8 cellular contexts compared by ENCODE assay signal in the genomic region with DNA sequence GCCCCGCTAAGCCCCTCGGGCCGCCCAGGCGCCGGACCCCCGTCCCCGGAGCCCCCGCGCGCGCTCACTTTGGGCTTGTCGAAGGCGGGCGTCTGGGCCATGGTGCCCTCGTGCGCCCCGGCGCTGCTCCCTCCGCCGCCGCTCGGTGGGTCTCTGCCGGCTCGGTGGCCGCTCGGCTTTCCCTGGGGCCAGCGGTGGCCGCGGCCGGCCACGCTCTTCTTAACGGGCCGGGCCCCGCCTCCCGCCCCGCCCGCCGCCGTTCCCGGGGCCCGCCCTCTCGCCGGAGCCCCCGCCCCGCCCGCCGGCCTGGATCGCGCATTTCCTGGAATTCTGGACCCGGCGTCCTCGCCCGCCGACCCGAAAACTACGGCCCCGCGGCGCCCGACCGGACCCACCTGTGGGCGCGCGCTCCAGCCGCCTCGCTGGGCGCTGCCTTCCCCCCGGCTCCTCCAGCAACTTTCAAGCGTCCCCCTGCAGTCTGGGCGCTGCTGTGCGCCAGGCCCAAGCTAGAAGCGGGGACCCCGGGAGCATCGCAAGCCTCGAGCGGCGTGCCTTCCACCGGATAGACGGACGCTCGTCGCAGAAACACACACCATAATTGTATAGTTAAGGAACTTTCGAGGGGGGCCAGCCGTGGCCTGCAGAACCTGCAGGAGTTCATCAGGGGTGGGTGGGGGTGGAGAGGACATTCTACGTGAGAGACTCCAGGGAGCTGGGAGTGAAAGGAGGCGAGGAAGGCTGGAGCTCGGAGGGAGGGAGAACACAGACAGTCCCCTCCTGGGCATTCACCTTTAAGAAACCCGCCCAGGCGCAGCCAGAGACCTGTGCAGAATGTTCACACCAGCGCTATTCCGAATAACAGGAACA. TPM values are rescaled to one million over a fixed set of nuclear protein-coding genes. Genes with fewer than 3 reads are reported as not detected.
DNase-seq lines count a peak whose midpoint lies in the region; ATAC-seq and TF ChIP-seq lines count a peak whose summit lies in the region.

A gene (minus strand): TSS at position 193 of the 867 bp plus-strand sequence. CDS start 92 bp downstream, at position 101.

- no peaks in the 10 kb centered on the region for H3K36me3 ChIP-seq in adrenal gland (replicated peaks in 1 of 2)
- peaks cover 0 to 12% (median 0%) of the 10 kb centered on the region in 9 donors for H3K36me3 ChIP-seq in heart right ventricle
- no peaks in the 10 kb centered on the region for H3K36me3 ChIP-seq in trophoblast cell (ENCODE audit: control insufficient read depth in 1 of 2, insufficient read depth in 2 of 2, low read length in 2 of 2)

- H3K9ac ChIP-seq in trophoblast cell (ENCODE audit: low read length) = peak within 1 kb of the TSS; percentile 64

- DNase-seq in ELF-1 (ENCODE audit: low read depth, low spot score) (peak; percentile 57), RPMI8226 (peak; percentile 65), adrenal gland (peak; percentile 42 to 73 (median 65)), heart right ventricle (peak; percentile 77 to 79), trophoblast cell (peak; percentile 66)

- peaks cover 9% of the 10 kb centered on the region for H3K79me2 ChIP-seq in trophoblast cell (ENCODE audit: control insufficient read depth, insufficient read depth, low read length, poor library complexity)

- peaks cover 13% of the 10 kb centered on the region for H3K79me1 ChIP-seq in trophoblast cell (ENCODE audit: low read length)

- H2BK5ac ChIP-seq in trophoblast cell (ENCODE audit: low read depth, low read length, poor library complexity) = peak within 1 kb of the TSS; percentile 87

- 0% methylated on average over 9 to 91 of the region's 91 CpGs for WGBS in adrenal gland, 4 donors
- WGBS in heart right ventricle, 2 donors = 1% methylated on average over 81 to 91 of the region's 91 CpGs
- no CpG with 5 or more reads among the region's 91 CpGs for WGBS in trophoblast cell (ENCODE audit: extremely low coverage, insufficient coverage, insufficient read length)

- peak within 1 kb of the TSS; percentile 89 for H2AFZ ChIP-seq in trophoblast cell (ENCODE audit: insufficient read depth, low read length, poor library complexity)

- H3K27me3 ChIP-seq in adrenal gland (no peaks in the 10 kb centered on the region), heart right ventricle (no peaks in the 10 kb centered on the region), trophoblast cell (ENCODE audit: insufficient read depth, low read length) (no peaks in the 10 kb centered on the region)

- ATAC-seq in HG03378 (IDR thresholded peaks at IDR 0.05; ENCODE audit: unreplicated experiment) (peak; percentile 27), heart right ventricle (peak; percentile 64 to 94 (median 84)), HG02938 (IDR thresholded peaks at IDR 0.05; ENCODE audit: unreplicated experiment) (no peak), HG03045 (IDR thresholded peaks at IDR 0.05; ENCODE audit: unreplicated experiment) (no peak)

- H2AK5ac ChIP-seq in trophoblast cell (ENCODE audit: low read length) = peak within 1 kb of the TSS; percentile 69

- H3K4me3 ChIP-seq in adrenal gland (peak within 1 kb of the TSS; percentile 34 to 98 (median 78)), heart right ventricle (peak within 1 kb of the TSS; percentile 59 to 91 (median 83)), trophoblast cell (ENCODE audit: low read depth, low read length) (peak within 1 kb of the TSS; percentile 82)

- peak within 1 kb of the TSS; percentile 93 for H3K14ac ChIP-seq in trophoblast cell (ENCODE audit: low read length)

- H4K8ac ChIP-seq in trophoblast cell (ENCODE audit: low read depth, low read length) = peak within 1 kb of the TSS; percentile 95

- H3K9me3 ChIP-seq in adrenal gland (replicated peaks in 1 of 3) = no peaks in the 10 kb centered on the region
- H3K9me3 ChIP-seq in heart right ventricle = no peaks in the 10 kb centered on the region
- no peaks in the 10 kb centered on the region for H3K9me3 ChIP-seq in trophoblast cell (ENCODE audit: insufficient read depth, low read depth, low read length)

- intact Hi-C loops in adrenal gland (cut with DNase I) = no loop called here
- intact Hi-C loops in heart right ventricle (cut with DNase I) = loop anchor here in 1 of 10 donors (2.0 kb wide), 1 partner anchor 39 kb away; no protein-coding TSS in a partner anchor

- TF ChIP-seq POLR2A in adrenal gland (IDR thresholded peaks at IDR 0.05) = peak in 1 of 2 donors; percentile 35

- peak within 1 kb of the TSS; percentile 82 for H4K91ac ChIP-seq in trophoblast cell (ENCODE audit: low read depth, low read length)

- H3K23ac ChIP-seq in trophoblast cell (ENCODE audit: low read length) = no peak within 1 kb of the TSS

- TF ChIP-seq CTCF in adrenal gland (IDR thresholded peaks at IDR 0.05) (peak in 1 of 6 experiments; percentile 29), heart right ventricle (IDR thresholded peaks at IDR 0.05) (peak in 1 of 9 donors; percentile 7)

- peak within 1 kb of the TSS; percentile 97 for H3K4me2 ChIP-seq in trophoblast cell (ENCODE audit: low read length)

- peak within 1 kb of the TSS; percentile 65 for H3K4ac ChIP-seq in trophoblast cell (ENCODE audit: low read depth, low read length)

- peak within 1 kb of the TSS; percentile 98 for H3K18ac ChIP-seq in trophoblast cell (ENCODE audit: low read length)

- H2BK120ac ChIP-seq in trophoblast cell (ENCODE audit: insufficient read depth, low read length, poor library complexity) = peak within 1 kb of the TSS; percentile 70

- peak within 1 kb of the TSS; percentile 33 to 90 (median 52) for H3K27ac ChIP-seq in adrenal gland
- H3K27ac ChIP-seq in heart right ventricle = peak within 1 kb of the TSS; percentile 77 to 94 (median 86)
- peak within 1 kb of the TSS; percentile 35 for H3K27ac ChIP-seq in trophoblast cell (ENCODE audit: low read depth, low read length)

- H2BK12ac ChIP-seq in trophoblast cell (ENCODE audit: low read length) = peak within 1 kb of the TSS; percentile 4

- peak within 1 kb of the TSS; percentile 86 for H4K12ac ChIP-seq in trophoblast cell (ENCODE audit: low read depth, low read length)

- peaks cover 5 to 9% of the 10 kb centered on the region in 2 donors for H3K4me1 ChIP-seq in adrenal gland (replicated peaks in 1 of 2)
- peaks cover 10 to 54% (median 39%) of the 10 kb centered on the region in 9 donors for H3K4me1 ChIP-seq in heart right ventricle
- H3K4me1 ChIP-seq in trophoblast cell (ENCODE audit: control insufficient read depth in 1 of 2, insufficient read depth in 2 of 2, low read length in 2 of 2) = peaks cover 5 to 7% of the 10 kb centered on the region in 2 experiments

RNA-seq across cellular contexts. Expression of the gene that starts here (rescaled TPM):
- total RNA-seq in adrenal gland = 10 to 100 TPM in 5 of 8 donors, 1 to 10 TPM in 3; 6.6 to 16.4 (median 11.9) TPM
- polyA plus RNA-seq in adrenal gland = 10 to 100 TPM in 1 of 3 donors, 1 to 10 TPM in 2; 3.4 to 10.4 (median 9.6) TPM
- 10 to 100 TPM in 1 of 10 donors, 1 to 10 TPM in 9; 1.6 to 18.3 (median 3.8) TPM for total RNA-seq in heart right ventricle
- polyA plus RNA-seq in heart right ventricle = 10 to 100 TPM; 12.9 to 18.3 TPM
- polyA plus RNA-seq in trophoblast cell (2013) = 94.2 and 104 TPM in 2 replicates

Comparison
In these comparisons a context has a peak if more than half of its experiments do, and no peak if none do; other contexts are left out.
1. ATAC-seq: peak in HG03378 (single experiment) and heart right ventricle (8 of 8); none in HG02938 (single experiment) and HG03045 (single experiment).
2. H3K27ac ChIP-seq: peak in every context shown above with its lines; median percentile 86 in heart right ventricle; 52 in adrenal gland; 35 in trophoblast cell.
3. Peak in every context shown above with its lines, with median percentiles within 50 percentile points of each other: DNase-seq and H3K4me3 ChIP-seq.